Comparison of ENCODE assay signal across 12 cellular contexts in genomic region chr2:239790313-239790712, GRCh38.
"Had no signal": no experiment of that assay in that cellular context is flagged by ENCODE, and none has a peak within 500 bp of the region (broad histone marks: within the 10 kb centered on the region; RNA-seq: fewer than 3 reads in every experiment).

No MANE protein-coding gene starts in this region.

- H3K36me3 ChIP-seq: colonic mucosa, vagina had no signal

- H3K27me3 ChIP-seq: colonic mucosa, testis, vagina had no signal

- FAIRE-seq: frontal cortex had no signal

- H3K4me1 ChIP-seq: colonic mucosa had no signal

- H3K9me3 ChIP-seq: colonic mucosa, testis, vagina had no signal

- ATAC-seq: SK-N-SH treated with all-trans-retinoic acid at 6 μM for 48 hours; stimulated activated naive CD8-positive, alpha-beta T cell treated with anti-CD3 and anti-CD28 coated beads, Interleukin-15, Interleukin-2, amounts not matched to agents 100 U/mL and 50 U/mL, for 24 hours had no signal

- H3K4me3 ChIP-seq: colonic mucosa, testis, vagina had no signal

- DNase-seq: activated CD4-positive, alpha-beta T cell treated with anti-CD3 and anti-CD28 coated beads for 48 hours; activated naive CD4-positive, alpha-beta T cell treated with Interleukin-2 at 50 U/mL for 16 hours; caudate nucleus; colonic mucosa; effector CD8-positive, alpha-beta T cell; naive B cell; stimulated activated CD4-positive, alpha-beta T cell treated with anti-CD3 and anti-CD28 coated beads, Interleukin-2, amount 100 ng/mL, for 24 hours; stimulated activated naive CD8-positive, alpha-beta T cell treated with anti-CD3 and anti-CD28 coated beads, Interleukin-15, Interleukin-2, amounts not matched to agents 100 U/mL and 50 U/mL, for 24 hours had no signal

- H3K27ac ChIP-seq: colonic mucosa, testis, vagina had no signal
